In genomic region chr4:72351521-72351920, GRCh38 we compare ENCODE assay signal across 9 cellular contexts.
"Had no signal": no experiment of that assay in that cellular context is flagged by ENCODE, and none has a peak within 500 bp of the region (broad histone marks: within the 10 kb centered on the region; RNA-seq: fewer than 3 reads in every experiment).

No MANE protein-coding gene starts in this region.

- H3K4me3 Mint-ChIP-seq: HFFc6, IgD-negative memory B cell had no signal

- ATAC-seq: HCT116, HepG2 had no signal

- H2AFZ ChIP-seq: GM23248 had no signal

- H3K4me1 ChIP-seq: HAP-1 had no signal

- H3K4me1 Mint-ChIP-seq: IgD-negative memory B cell had no signal

- H3K9me3 Mint-ChIP-seq: HFFc6, IgD-negative memory B cell had no signal

- H3K27ac Mint-ChIP-seq: HFFc6, IgD-negative memory B cell had no signal

- H3K4me3 ChIP-seq: GM23248, HAP-1 had no signal

- H3K27ac ChIP-seq: GM23248 had no signal

- H3K9ac ChIP-seq: GM23248 had no signal

- H3K36me3 ChIP-seq: HAP-1 had no signal

- H3K9me3 ChIP-seq: HAP-1 had no signal

- DNase-seq: GM23248, GOT3, H7, HFFc6, KBM-7 had no signal

- H3K36me3 Mint-ChIP-seq: IgD-negative memory B cell had no signal
